In genomic region chr15:52020253-52021085, GRCh38 we compare ENCODE assay signal across 8 cellular contexts. TPM values are rescaled to one million over a fixed set of nuclear protein-coding genes. Genes with fewer than 3 reads are reported as not detected.
DNase-seq lines count a peak whose midpoint lies in the region; ATAC-seq and TF ChIP-seq lines count a peak whose summit lies in the region.

No MANE protein-coding gene starts in this region.

- peak overlapping the region; percentile 100 for H3K4me2 ChIP-seq in GM23248 (ENCODE audit: unreplicated experiment)
- H3K4me2 ChIP-seq in OCI-LY3 (ENCODE audit: low read length): peak overlapping the region; percentile 78

- in situ Hi-C loops in GM23248 (cut with MboI): no loop called here

- intact Hi-C loops in dendritic cell treated with granulocyte-macrophage colony-stimulating factor and Interleukin-4, amounts not matched to agents 40 ng/mL and 50 ng/mL, for 4 days (cut with micrococcal nuclease): loop anchor here (5.0 kb wide), 1 partner anchor 38 kb away; no protein-coding TSS in a partner anchor

- no peaks in the 10 kb centered on the region for H3K9me3 ChIP-seq in GM23248 (ENCODE audit: low read depth)
- H3K9me3 ChIP-seq in OCI-LY3 (ENCODE audit: insufficient read depth, low read length): no peaks in the 10 kb centered on the region
- no peaks in the 10 kb centered on the region for H3K9me3 ChIP-seq in mucosa of rectum (ENCODE audit: control insufficient read depth in 2 of 2, low read length in 2 of 2)

- no peak for ATAC-seq in GM19351 (IDR thresholded peaks at IDR 0.05; ENCODE audit: unreplicated experiment)

- H3K9me2 ChIP-seq in GM23248 (ENCODE audit: insufficient read depth): no peaks in the 10 kb centered on the region

- H2AFZ ChIP-seq in GM23248 (no peak overlapping the region), OCI-LY3 (ENCODE audit: low read depth, low read length) (no peak overlapping the region)

- peaks cover 15% of the 10 kb centered on the region for H3K36me3 Mint-ChIP-seq in dendritic cell treated with granulocyte-macrophage colony-stimulating factor and Interleukin-4, amounts not matched to agents 40 ng/mL and 50 ng/mL, for 4 days (ENCODE audit: low read depth)

- H3K4me1 Mint-ChIP-seq in dendritic cell treated with granulocyte-macrophage colony-stimulating factor and Interleukin-4, amounts not matched to agents 40 ng/mL and 50 ng/mL, for 4 days (ENCODE audit: low read depth): peaks cover 47% of the 10 kb centered on the region

- H3K4me3 Mint-ChIP-seq in dendritic cell treated with granulocyte-macrophage colony-stimulating factor and Interleukin-4, amounts not matched to agents 40 ng/mL and 50 ng/mL, for 4 days: peak overlapping the region; percentile 87

- H3K79me2 ChIP-seq in GM23248 (ENCODE audit: insufficient read depth) (peaks cover 57% of the 10 kb centered on the region), OCI-LY3 (ENCODE audit: low read length) (peaks cover 70% of the 10 kb centered on the region)

- peaks cover 37% of the 10 kb centered on the region for H3F3A ChIP-seq in GM23248 (ENCODE audit: insufficient read depth)

- H3K4me1 ChIP-seq in GM23248 (ENCODE audit: insufficient read depth): peaks cover 21% of the 10 kb centered on the region
- H3K4me1 ChIP-seq in OCI-LY3 (ENCODE audit: low read length): peaks cover 30% of the 10 kb centered on the region
- peaks cover 17 to 20% of the 10 kb centered on the region in 2 donors for H3K4me1 ChIP-seq in mucosa of rectum (ENCODE audit: control insufficient read depth in 2 of 2, insufficient read depth in 2 of 2, low read length in 2 of 2)

- H3K4me3 ChIP-seq in GM23248 (peak overlapping the region; percentile 100), OCI-LY3 (ENCODE audit: low read length) (peak overlapping the region; percentile 86), mucosa of rectum (ENCODE audit: low read length in 2 of 2) (peak overlapping the region; percentile 79 to 96)

- H3K27me3 ChIP-seq in GM23248 (replicated peaks; ENCODE audit: insufficient read depth) (no peaks in the 10 kb centered on the region), OCI-LY3 (ENCODE audit: low read depth, low read length) (no peaks in the 10 kb centered on the region), mucosa of rectum (ENCODE audit: control insufficient read depth in 2 of 2, insufficient read depth in 2 of 2, low read length in 2 of 2) (no peaks in the 10 kb centered on the region)

- H3K36me3 ChIP-seq in GM23248 (ENCODE audit: low read depth): no peaks in the 10 kb centered on the region
- H3K36me3 ChIP-seq in OCI-LY3 (replicated peaks; ENCODE audit: low read depth, low read length): peaks cover 12% of the 10 kb centered on the region
- H3K36me3 ChIP-seq in mucosa of rectum (ENCODE audit: control insufficient read depth in 2 of 2, insufficient read depth in 2 of 2, low read length in 2 of 2): no peaks in the 10 kb centered on the region

- H3K27ac ChIP-seq in GM23248: peak overlapping the region; percentile 100
- H3K27ac ChIP-seq in OCI-LY3 (ENCODE audit: low read length): peak overlapping the region; percentile 90
- peak overlapping the region; percentile 92 to 95 for H3K27ac ChIP-seq in mucosa of rectum (ENCODE audit: low read depth in 2 of 2, low read length in 2 of 2)

- DNase-seq in GM23248 (peak; percentile 68), amniotic stem cell (lab: John Stamatoyannopoulos, UW) (no peak), HK-2 (ENCODE audit: unreplicated experiment) (no peak)
- DNase-seq in activated CD4-positive, alpha-beta T cell treated with anti-CD3 and anti-CD28 coated beads, Interleukin-2, amount 50 U/mL, for 48 hours: no peak

- TF ChIP-seq CTCF in OCI-LY3 (IDR thresholded peaks at IDR 0.05; ENCODE audit: low read depth, low read length): no peak

- no peaks in the 10 kb centered on the region for H3K9me3 Mint-ChIP-seq in dendritic cell treated with granulocyte-macrophage colony-stimulating factor and Interleukin-4, amounts not matched to agents 40 ng/mL and 50 ng/mL, for 4 days

- peak overlapping the region; percentile 100 for H3K27ac Mint-ChIP-seq in dendritic cell treated with granulocyte-macrophage colony-stimulating factor and Interleukin-4, amounts not matched to agents 40 ng/mL and 50 ng/mL, for 4 days

- no peaks in the 10 kb centered on the region; the same call in 1 of the 2 replicates for H4K20me1 ChIP-seq in GM23248 (ENCODE audit: insufficient read depth)
- peaks cover 29% of the 10 kb centered on the region for H4K20me1 ChIP-seq in OCI-LY3 (ENCODE audit: insufficient read depth, low read length)

- H3K27me3 Mint-ChIP-seq in dendritic cell treated with granulocyte-macrophage colony-stimulating factor and Interleukin-4, amounts not matched to agents 40 ng/mL and 50 ng/mL, for 4 days: no peaks in the 10 kb centered on the region

- H3K9ac ChIP-seq in GM23248 (peak overlapping the region; percentile 100), OCI-LY3 (ENCODE audit: low read length) (peak overlapping the region; percentile 90), mucosa of rectum (ENCODE audit: low read depth in 1 of 2, low read length in 2 of 2) (peak overlapping the region; percentile 73 to 95)

- WGBS in GM23248 (ENCODE audit: low coverage in 1 of 2, low lambda C conversion rate in 2 of 2, missing lambda C conversion rate in 2 of 2), 2 experiments: 1% methylated on average over 10 of the region's 10 CpGs

RNA-seq across cellular contexts. Expression of gene MAPK6, which starts 1.4 kb away (rescaled TPM):
- total RNA-seq in GM23248 (2014; rRNA removed; shearing (Covaris generic)): 55.4 and 69.3 TPM in 2 replicates
- polyA plus RNA-seq in GM23248 (2016; fragmentation: Nextera tagmentation; extraction: Ambion mirVana): 36.0 and 36.5 TPM in 2 replicates

RNA-seq across cellular contexts. Expression of gene LEO1, which starts 48.9 kb away (rescaled TPM):
- total RNA-seq in GM23248 (2014; rRNA removed; shearing (Covaris generic)): 28.1 and 33.6 TPM in 2 replicates
- polyA plus RNA-seq in GM23248 (2016; fragmentation: Nextera tagmentation; extraction: Ambion mirVana): 34.1 and 36.0 TPM in 2 replicates
